In the genomic region with DNA sequence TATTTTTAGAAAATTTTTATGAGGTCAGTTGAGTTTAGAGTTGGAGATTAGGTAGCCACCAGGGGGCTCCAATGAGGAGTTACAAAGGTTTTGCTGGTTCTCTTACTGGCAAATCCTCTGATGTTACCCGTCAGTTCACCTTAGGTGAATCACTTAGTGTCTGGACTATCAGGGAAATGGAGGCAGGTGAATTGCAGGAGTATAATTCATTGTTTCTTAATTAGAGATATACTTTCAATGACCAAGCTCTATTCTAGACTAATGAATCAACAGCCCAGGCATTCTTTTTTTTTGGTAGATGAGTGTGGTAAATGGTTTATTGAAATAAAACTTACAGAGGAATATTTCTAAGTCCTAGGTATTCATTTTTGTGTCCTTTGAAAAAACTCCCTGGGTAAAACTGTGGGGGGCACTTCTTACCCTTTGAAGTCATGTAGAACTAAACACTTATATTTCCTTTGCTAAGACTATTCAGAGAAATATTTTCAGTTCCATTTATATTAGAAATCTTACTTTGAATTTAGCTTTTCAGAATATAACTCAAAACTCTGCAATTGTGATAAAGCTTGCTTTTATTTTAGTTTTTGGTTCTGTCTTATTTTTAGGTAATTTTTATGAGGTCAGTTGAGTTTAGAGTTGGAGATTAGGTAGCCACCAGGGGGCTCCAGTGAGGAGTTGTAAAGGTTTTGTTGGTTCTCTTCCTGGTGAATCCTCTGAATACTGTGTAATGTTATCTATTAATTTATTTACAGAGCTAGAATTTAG, we compare ENCODE assay signal across 8 cellular contexts. TPM values are rescaled to one million over a fixed set of nuclear protein-coding genes. Genes with fewer than 3 reads are reported as not detected.
DNase-seq lines count a peak whose midpoint lies in the region; ATAC-seq and TF ChIP-seq lines count a peak whose summit lies in the region.

No MANE protein-coding gene starts in this region.

- ATAC-seq in body of pancreas = peak; percentile 66
- no peak for ATAC-seq in GM21360 (IDR thresholded peaks at IDR 0.05; ENCODE audit: unreplicated experiment)
- no peak for ATAC-seq in GM21619 (IDR thresholded peaks at IDR 0.05; ENCODE audit: unreplicated experiment)

- H3K4me3 ChIP-seq in GM06990 (replicated peaks; ENCODE audit: low read depth, low read length) = no peak overlapping the region
- H3K4me3 ChIP-seq in body of pancreas = no peak overlapping the region
- no peak overlapping the region for H3K4me3 ChIP-seq in kidney epithelial cell (ENCODE audit: low read depth, low read length)

- WGBS in body of pancreas, 2 donors = 34 to 38% methylated on average over 1 of the region's 1 CpG

- H3K27me3 ChIP-seq in GM06990 (replicated peaks; ENCODE audit: control insufficient read depth, insufficient read depth, low read length) (no peaks in the 10 kb centered on the region), body of pancreas (no peaks in the 10 kb centered on the region), kidney epithelial cell (ENCODE audit: control insufficient read depth, insufficient read depth, low read length) (no peaks in the 10 kb centered on the region)

- peaks cover 18% of the 10 kb centered on the region for H3K4me1 ChIP-seq in body of pancreas

- no peak for DNase-seq in GM06990 (ENCODE audit: extremely low read depth, insufficient read length)
- peak; percentile 22 to 72 (median 43) for DNase-seq in NCI-H1417 (lab: John Stamatoyannopoulos, UW)
- peak; percentile 12 for DNase-seq in T-helper 22 cell (ENCODE audit: low read depth)
- peak; percentile 49 to 69 (median 62) for DNase-seq in body of pancreas
- no peak for DNase-seq in kidney epithelial cell (ENCODE audit: low read depth)
- peak in 2 of 3 experiments; percentile 24 to 45 for DNase-seq in stimulated activated CD4-positive, alpha-beta T cell treated with anti-CD3 and anti-CD28 coated beads, TNF-alpha, amount 100 ng/mL, for 4 hours (ENCODE audit: low read depth in 3 of 3)

- intact Hi-C loops in body of pancreas (cut with DNase I) = no loop called here

- H3K27ac ChIP-seq in body of pancreas = peak overlapping the region in 1 of 4 donors; percentile 2

- TF ChIP-seq CTCF in GM06990 (IDR thresholded peaks at IDR 0.05; ENCODE audit: insufficient read depth, low read length, poor library complexity, severe bottlenecking) (peak; percentile 71), body of pancreas (IDR thresholded peaks at IDR 0.05) (peak; percentile 29 to 55 (median 49)), kidney epithelial cell (IDR thresholded peaks at IDR 0.05; ENCODE audit: insufficient read depth, low read length, poor library complexity, severe bottlenecking) (peak; percentile 72)

- peaks cover 19% of the 10 kb centered on the region for H3K36me3 ChIP-seq in GM06990 (ENCODE audit: control insufficient read depth, insufficient read depth, low read length)
- H3K36me3 ChIP-seq in body of pancreas (replicated peaks in 1 of 2; ENCODE audit: insufficient read depth in 1 of 2, low read depth in 2 of 2) = peaks cover 0 to 28% of the 10 kb centered on the region in 2 donors
- H3K36me3 ChIP-seq in kidney epithelial cell (ENCODE audit: control insufficient read depth, insufficient read depth, low read length) = no peaks in the 10 kb centered on the region

- no peaks in the 10 kb centered on the region for H3K9me3 ChIP-seq in body of pancreas

- no peak for TF ChIP-seq POLR2A in body of pancreas (IDR thresholded peaks at IDR 0.05)

RNA-seq across cellular contexts. Expression of a gene that starts 17.7 kb away (rescaled TPM):
- total RNA-seq in body of pancreas (10 to 100 TPM; 18.9 to 24.7 TPM), kidney epithelial cell (73.7 and 107 TPM in 2 replicates)

RNA-seq across cellular contexts. Expression of a gene that starts 24.8 kb away (rescaled TPM):
- total RNA-seq in body of pancreas = 1 to 10 TPM; 1.0 to 1.6 TPM
- total RNA-seq in kidney epithelial cell = 16.0 and 17.4 TPM in 2 replicates

Comparison
In these comparisons a context has a peak if more than half of its experiments do, and no peak if none do; other contexts are left out.
1. DNase-seq: peak in NCI-H1417 (3 of 3), T-helper 22 cell (single experiment), body of pancreas (4 of 4) and stimulated activated CD4-positive, alpha-beta T cell treated with anti-CD3 and anti-CD28 coated beads, TNF-alpha, amount 100 ng/mL, for 4 hours (2 of 3); none in GM06990 (single experiment) and kidney epithelial cell (single experiment).
2. Peak in every context shown above with its lines, with median percentiles within 50 percentile points of each other: CTCF ChIP-seq.